Comparison of ENCODE assay signal across 8 cellular contexts in genomic region chr15:85840079-85840801, GRCh38. TPM values are rescaled to one million over a fixed set of nuclear protein-coding genes. Genes with fewer than 3 reads are reported as not detected.
DNase-seq lines count a peak whose midpoint lies in the region; ATAC-seq and TF ChIP-seq lines count a peak whose summit lies in the region.

No MANE protein-coding gene starts in this region.

- peak overlapping the region; percentile 28 for H3K4me3 Mint-ChIP-seq in neural crest cell

- TF ChIP-seq CTCF in DOHH2 (IDR thresholded peaks at IDR 0.05; ENCODE audit: low read depth, low read length, poor library complexity, severe bottlenecking) (peak; percentile 95), KMS-11 (conservative IDR thresholded peaks at IDR 0.05; ENCODE audit: low read depth, low read length) (peak; percentile 92), neural crest cell (conservative IDR thresholded peaks at IDR 0.05) (peak; percentile 98), stomach (IDR thresholded peaks at IDR 0.05) (peak in 5 of 7 experiments; percentile 82 to 94 (median 87))

- TF ChIP-seq EP300 in stomach (IDR thresholded peaks at IDR 0.05): no peak

- 4 to 6% (median 6%) methylated on average over 28 to 32 of the region's 32 CpGs for WGBS in stomach, 5 donors

- H3K9me2 ChIP-seq in DOHH2 (replicated peaks; ENCODE audit: control insufficient read depth, low read length): no peaks in the 10 kb centered on the region

- H3K27ac Mint-ChIP-seq in neural crest cell (ENCODE audit: unreplicated experiment): no peak overlapping the region

- no peaks in the 10 kb centered on the region for H3F3A ChIP-seq in DOHH2 (ENCODE audit: control insufficient read depth, insufficient read depth)

- H3K9me3 ChIP-seq in DOHH2 (ENCODE audit: control insufficient read depth, insufficient read depth, low read length): no peaks in the 10 kb centered on the region; the same call in 1 of the 2 replicates
- no peaks in the 10 kb centered on the region for H3K9me3 ChIP-seq in stomach

- H3K79me2 ChIP-seq in DOHH2 (ENCODE audit: control insufficient read depth, low read length): no peaks in the 10 kb centered on the region
- H3K79me2 ChIP-seq in KMS-11 (ENCODE audit: insufficient read depth, low read depth): no peaks in the 10 kb centered on the region

- no peak overlapping the region for H3K27ac ChIP-seq in DOHH2 (ENCODE audit: low read depth, low read length)
- no peak overlapping the region for H3K27ac ChIP-seq in KMS-11
- peak overlapping the region; percentile 83 to 93 (median 86) for H3K27ac ChIP-seq in stomach

- H3K36me3 Mint-ChIP-seq in neural crest cell (ENCODE audit: low read depth): no peaks in the 10 kb centered on the region

- peaks cover 10% of the 10 kb centered on the region for H3K4me1 ChIP-seq in DOHH2 (ENCODE audit: control insufficient read depth, low read length)
- H3K4me1 ChIP-seq in KMS-11 (ENCODE audit: low read depth, poor library complexity, severe bottlenecking): peaks cover 6% of the 10 kb centered on the region
- H3K4me1 ChIP-seq in stomach: peaks cover 31 to 38% (median 36%) of the 10 kb centered on the region in 4 donors

- no peaks in the 10 kb centered on the region for H3K9me3 Mint-ChIP-seq in neural crest cell

- H3K27me3 ChIP-seq in DOHH2 (ENCODE audit: control insufficient read depth, low read length): peaks cover 8% of the 10 kb centered on the region; the same call in 1 of the 2 replicates
- H3K27me3 ChIP-seq in KMS-11 (ENCODE audit: insufficient read depth, low read depth): no peaks in the 10 kb centered on the region
- H3K27me3 ChIP-seq in stomach: no peaks in the 10 kb centered on the region

- TF ChIP-seq POLR2A in stomach (IDR thresholded peaks at IDR 0.05): no peak

- no peaks in the 10 kb centered on the region for H4K20me1 ChIP-seq in DOHH2 (ENCODE audit: control insufficient read depth, insufficient read depth, low read depth, low read length)
- H4K20me1 ChIP-seq in KMS-11 (ENCODE audit: insufficient read depth): no peaks in the 10 kb centered on the region

- no peak overlapping the region for H3K9ac ChIP-seq in KMS-11

- intact Hi-C loops in stomach (cut with DNase I; ENCODE audit: low total_unique reads): no loop called here

- ATAC-seq in GM21786 (IDR thresholded peaks at IDR 0.05; ENCODE audit: unreplicated experiment): peak; percentile 96

- no peaks in the 10 kb centered on the region for H3K36me3 ChIP-seq in DOHH2 (ENCODE audit: control insufficient read depth, low read length)
- no peaks in the 10 kb centered on the region for H3K36me3 ChIP-seq in KMS-11 (ENCODE audit: insufficient read depth)
- H3K36me3 ChIP-seq in stomach: no peaks in the 10 kb centered on the region

- peaks cover 5% of the 10 kb centered on the region for H3K4me1 Mint-ChIP-seq in neural crest cell

- no peaks in the 10 kb centered on the region for H3K27me3 Mint-ChIP-seq in neural crest cell (ENCODE audit: low read depth)

- H3K4me2 ChIP-seq in DOHH2 (ENCODE audit: low read length) (peak overlapping the region; percentile 67), KMS-11 (peak overlapping the region; percentile 62)

- H2AFZ ChIP-seq in KMS-11 (ENCODE audit: low read depth): peak overlapping the region; percentile 85

- H3K4me3 ChIP-seq in DOHH2 (ENCODE audit: low read length) (peak overlapping the region; percentile 50), KMS-11 (IDR thresholded peaks at IDR 0.05; ENCODE audit: insufficient read depth, low read depth, low read length) (no peak overlapping the region), stomach (peak overlapping the region; percentile 28 to 35 (median 32))

- peak; percentile 88 for DNase-seq in RPMI8226
- peak; percentile 72 for DNase-seq in activated T-helper 9 cell treated with anti-CD3 and anti-CD28 coated beads, Interleukin-2, amount 50 U/mL, for 16 hours (ENCODE audit: low read depth)
- peak; percentile 13 for DNase-seq in fibroblast of the conjunctiva (ENCODE audit: low read depth)
- peak; percentile 87 for DNase-seq in neural crest cell (ENCODE audit: low read depth, low spot score)
- DNase-seq in stomach: peak; percentile 95

RNA-seq across cellular contexts. Expression of gene KLHL25, which starts 45.5 kb away (rescaled TPM):
- 17.9 and 19.3 TPM in 2 replicates for total RNA-seq in neural crest cell
- 10 to 100 TPM in 1 of 5 donors, 1 to 10 TPM in 4; 1.2 to 36.2 (median 6.4) TPM for total RNA-seq in stomach
- 1 to 10 TPM; 4.3 to 6.4 (median 5.2) TPM for polyA plus RNA-seq in stomach

Comparison
In these comparisons a context has a peak if more than half of its experiments do, and no peak if none do; other contexts are left out.
1. H3K27ac ChIP-seq: peak in stomach (5 of 5); none in DOHH2 (single experiment) and KMS-11 (single experiment).
2. DNase-seq: peak in every context shown above with its lines; median percentile 95 in stomach; 88 in RPMI8226; 87 in neural crest cell; 72 in activated T-helper 9 cell treated with anti-CD3 and anti-CD28 coated beads, Interleukin-2, amount 50 U/mL, for 16 hours; 13 in fibroblast of the conjunctiva.
3. Peak in every context shown above with its lines, with median percentiles within 50 percentile points of each other: CTCF ChIP-seq.